1 cellular context compared by ENCODE assay signal in the genomic region with DNA sequence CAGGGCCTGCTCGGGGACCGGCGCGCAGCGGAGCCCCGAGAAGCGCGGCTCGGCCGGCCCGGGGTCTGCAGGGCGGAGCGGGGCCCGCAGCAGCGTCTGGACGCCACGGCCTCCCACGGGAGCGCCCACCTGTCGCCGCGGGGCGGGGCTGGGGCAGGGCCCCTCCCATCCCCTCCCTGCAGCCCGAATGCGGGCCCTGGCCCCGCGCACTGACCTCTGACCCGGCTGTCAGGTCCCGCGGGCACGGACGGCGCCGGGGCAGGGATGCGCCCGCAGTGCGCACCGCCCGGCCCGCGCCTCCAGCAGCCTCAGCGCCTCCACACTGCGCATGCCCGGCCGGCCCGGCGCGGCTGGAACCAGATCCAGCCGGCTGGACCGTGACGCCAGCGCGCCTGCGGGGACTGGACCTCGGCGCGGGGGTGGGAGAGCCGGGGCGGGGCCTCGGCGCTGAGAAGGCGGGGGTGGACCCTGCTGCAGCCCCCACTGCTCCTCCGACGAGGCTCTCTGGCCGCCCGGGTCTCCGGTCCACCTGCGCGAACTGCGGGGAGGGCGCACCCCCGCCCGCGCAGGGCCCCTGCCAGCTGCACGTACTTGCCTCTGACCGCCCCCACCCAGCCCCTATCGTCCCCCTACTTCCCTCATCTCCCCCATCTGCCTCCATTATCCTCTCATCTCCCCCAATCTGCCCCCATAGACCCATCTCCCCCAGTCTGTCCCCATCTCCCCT.
TF ChIP-seq lines count a peak whose summit lies in the region.

No MANE protein-coding gene starts in this region.

TF ChIP-seq in K562, 482 proteins besides CTCF, POLR2A, EP300 and RAD21 (continued from another document):
- TF ChIP-seq, protein P1, sequence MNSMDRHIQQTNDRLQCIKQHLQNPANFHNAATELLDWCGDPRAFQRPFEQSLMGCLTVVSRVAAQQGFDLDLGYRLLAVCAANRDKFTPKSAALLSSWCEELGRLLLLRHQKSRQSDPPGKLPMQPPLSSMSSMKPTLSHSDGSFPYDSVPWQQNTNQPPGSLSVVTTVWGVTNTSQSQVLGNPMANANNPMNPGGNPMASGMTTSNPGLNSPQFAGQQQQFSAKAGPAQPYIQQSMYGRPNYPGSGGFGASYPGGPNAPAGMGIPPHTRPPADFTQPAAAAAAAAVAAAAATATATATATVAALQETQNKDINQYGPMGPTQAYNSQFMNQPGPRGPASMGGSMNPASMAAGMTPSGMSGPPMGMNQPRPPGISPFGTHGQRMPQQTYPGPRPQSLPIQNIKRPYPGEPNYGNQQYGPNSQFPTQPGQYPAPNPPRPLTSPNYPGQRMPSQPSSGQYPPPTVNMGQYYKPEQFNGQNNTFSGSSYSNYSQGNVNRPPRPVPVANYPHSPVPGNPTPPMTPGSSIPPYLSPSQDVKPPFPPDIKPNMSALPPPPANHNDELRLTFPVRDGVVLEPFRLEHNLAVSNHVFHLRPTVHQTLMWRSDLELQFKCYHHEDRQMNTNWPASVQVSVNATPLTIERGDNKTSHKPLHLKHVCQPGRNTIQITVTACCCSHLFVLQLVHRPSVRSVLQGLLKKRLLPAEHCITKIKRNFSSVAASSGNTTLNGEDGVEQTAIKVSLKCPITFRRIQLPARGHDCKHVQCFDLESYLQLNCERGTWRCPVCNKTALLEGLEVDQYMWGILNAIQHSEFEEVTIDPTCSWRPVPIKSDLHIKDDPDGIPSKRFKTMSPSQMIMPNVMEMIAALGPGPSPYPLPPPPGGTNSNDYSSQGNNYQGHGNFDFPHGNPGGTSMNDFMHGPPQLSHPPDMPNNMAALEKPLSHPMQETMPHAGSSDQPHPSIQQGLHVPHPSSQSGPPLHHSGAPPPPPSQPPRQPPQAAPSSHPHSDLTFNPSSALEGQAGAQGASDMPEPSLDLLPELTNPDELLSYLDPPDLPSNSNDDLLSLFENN (IDR thresholded peaks at IDR 0.05; ENCODE audit: low read depth in 2 of 2, low read length in 2 of 2) = no peak
- TF ChIP-seq MEIS2 (IDR thresholded peaks at IDR 0.05; ENCODE audit: partially characterized antibody) = peak; percentile 77
- peak; percentile 61; the same call in 1 of the 2 replicates for TF ChIP-seq SP1 (CRISPR knock-in tag; IDR thresholded peaks at IDR 0.05)
- TF ChIP-seq KDM4B (IDR thresholded peaks at IDR 0.05; ENCODE audit: borderline replicate concordance in 2 of 2, low read depth in 1 of 2) = no peak
- TF ChIP-seq, protein P2, sequence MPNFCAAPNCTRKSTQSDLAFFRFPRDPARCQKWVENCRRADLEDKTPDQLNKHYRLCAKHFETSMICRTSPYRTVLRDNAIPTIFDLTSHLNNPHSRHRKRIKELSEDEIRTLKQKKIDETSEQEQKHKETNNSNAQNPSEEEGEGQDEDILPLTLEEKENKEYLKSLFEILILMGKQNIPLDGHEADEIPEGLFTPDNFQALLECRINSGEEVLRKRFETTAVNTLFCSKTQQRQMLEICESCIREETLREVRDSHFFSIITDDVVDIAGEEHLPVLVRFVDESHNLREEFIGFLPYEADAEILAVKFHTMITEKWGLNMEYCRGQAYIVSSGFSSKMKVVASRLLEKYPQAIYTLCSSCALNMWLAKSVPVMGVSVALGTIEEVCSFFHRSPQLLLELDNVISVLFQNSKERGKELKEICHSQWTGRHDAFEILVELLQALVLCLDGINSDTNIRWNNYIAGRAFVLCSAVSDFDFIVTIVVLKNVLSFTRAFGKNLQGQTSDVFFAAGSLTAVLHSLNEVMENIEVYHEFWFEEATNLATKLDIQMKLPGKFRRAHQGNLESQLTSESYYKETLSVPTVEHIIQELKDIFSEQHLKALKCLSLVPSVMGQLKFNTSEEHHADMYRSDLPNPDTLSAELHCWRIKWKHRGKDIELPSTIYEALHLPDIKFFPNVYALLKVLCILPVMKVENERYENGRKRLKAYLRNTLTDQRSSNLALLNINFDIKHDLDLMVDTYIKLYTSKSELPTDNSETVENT (CRISPR knock-in tag; IDR thresholded peaks at IDR 0.05) = peak; percentile 65; the same call in 1 of the 2 replicates
- no peak for TF ChIP-seq STAG1 (CRISPR knock-in tag; IDR thresholded peaks at IDR 0.05; ENCODE audit: borderline replicate concordance)
- no peak for TF ChIP-seq ZNF830 (CRISPR knock-in tag; IDR thresholded peaks at IDR 0.05)
- TF ChIP-seq, protein P3, sequence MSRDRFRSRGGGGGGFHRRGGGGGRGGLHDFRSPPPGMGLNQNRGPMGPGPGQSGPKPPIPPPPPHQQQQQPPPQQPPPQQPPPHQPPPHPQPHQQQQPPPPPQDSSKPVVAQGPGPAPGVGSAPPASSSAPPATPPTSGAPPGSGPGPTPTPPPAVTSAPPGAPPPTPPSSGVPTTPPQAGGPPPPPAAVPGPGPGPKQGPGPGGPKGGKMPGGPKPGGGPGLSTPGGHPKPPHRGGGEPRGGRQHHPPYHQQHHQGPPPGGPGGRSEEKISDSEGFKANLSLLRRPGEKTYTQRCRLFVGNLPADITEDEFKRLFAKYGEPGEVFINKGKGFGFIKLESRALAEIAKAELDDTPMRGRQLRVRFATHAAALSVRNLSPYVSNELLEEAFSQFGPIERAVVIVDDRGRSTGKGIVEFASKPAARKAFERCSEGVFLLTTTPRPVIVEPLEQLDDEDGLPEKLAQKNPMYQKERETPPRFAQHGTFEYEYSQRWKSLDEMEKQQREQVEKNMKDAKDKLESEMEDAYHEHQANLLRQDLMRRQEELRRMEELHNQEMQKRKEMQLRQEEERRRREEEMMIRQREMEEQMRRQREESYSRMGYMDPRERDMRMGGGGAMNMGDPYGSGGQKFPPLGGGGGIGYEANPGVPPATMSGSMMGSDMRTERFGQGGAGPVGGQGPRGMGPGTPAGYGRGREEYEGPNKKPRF (IDR thresholded peaks at IDR 0.05; ENCODE audit: low read depth, low read length) = no peak
- no peak for TF ChIP-seq ELF1 (tag; IDR thresholded peaks at IDR 0.05)
- peak; percentile 84 for TF ChIP-seq RB1 (IDR thresholded peaks at IDR 0.05; ENCODE audit: low read depth)
- TF ChIP-seq, protein P4, sequence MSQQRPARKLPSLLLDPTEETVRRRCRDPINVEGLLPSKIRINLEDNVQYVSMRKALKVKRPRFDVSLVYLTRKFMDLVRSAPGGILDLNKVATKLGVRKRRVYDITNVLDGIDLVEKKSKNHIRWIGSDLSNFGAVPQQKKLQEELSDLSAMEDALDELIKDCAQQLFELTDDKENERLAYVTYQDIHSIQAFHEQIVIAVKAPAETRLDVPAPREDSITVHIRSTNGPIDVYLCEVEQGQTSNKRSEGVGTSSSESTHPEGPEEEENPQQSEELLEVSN (IDR thresholded peaks at IDR 0.05; ENCODE audit: borderline replicate concordance in 1 of 2, extremely low read depth in 1 of 2, insufficient read depth in 1 of 2, insufficient read length in 1 of 2, low read depth in 1 of 2, low read length in 1 of 2, poor library complexity in 1 of 2, severe bottlenecking in 1 of 2) = peak; percentile 5 to 88
- no peak for TF ChIP-seq FIP1L1 (IDR thresholded peaks at IDR 0.05; ENCODE audit: low read depth, low read length, poor library complexity, severe bottlenecking)
- no peak for TF ChIP-seq NR2C1 (IDR thresholded peaks at IDR 0.05)
- TF ChIP-seq NR2C1 (tag; IDR thresholded peaks at IDR 0.05) = no peak
- TF ChIP-seq ZNF324 (CRISPR knock-in tag; IDR thresholded peaks at IDR 0.05) = no peak
- TF ChIP-seq, protein P5, sequence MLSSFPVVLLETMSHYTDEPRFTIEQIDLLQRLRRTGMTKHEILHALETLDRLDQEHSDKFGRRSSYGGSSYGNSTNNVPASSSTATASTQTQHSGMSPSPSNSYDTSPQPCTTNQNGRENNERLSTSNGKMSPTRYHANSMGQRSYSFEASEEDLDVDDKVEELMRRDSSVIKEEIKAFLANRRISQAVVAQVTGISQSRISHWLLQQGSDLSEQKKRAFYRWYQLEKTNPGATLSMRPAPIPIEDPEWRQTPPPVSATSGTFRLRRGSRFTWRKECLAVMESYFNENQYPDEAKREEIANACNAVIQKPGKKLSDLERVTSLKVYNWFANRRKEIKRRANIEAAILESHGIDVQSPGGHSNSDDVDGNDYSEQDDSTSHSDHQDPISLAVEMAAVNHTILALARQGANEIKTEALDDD (IDR thresholded peaks at IDR 0.05) = no peak
- TF ChIP-seq NR3C1 (CRISPR knock-in tag; IDR thresholded peaks at IDR 0.05) = 0 out of 2 replicates have a peak, but pooled peaks have one; percentile 55
- TF ChIP-seq KLF1 (tag; IDR thresholded peaks at IDR 0.05) = no peak
- TF ChIP-seq ZBTB1 (CRISPR knock-in tag; IDR thresholded peaks at IDR 0.05; ENCODE audit: borderline replicate concordance, low read depth) = 0 out of 2 replicates have a peak, but pooled peaks have one; percentile 64
- peak; percentile 64 for TF ChIP-seq ATF7 (IDR thresholded peaks at IDR 0.05)
- TF ChIP-seq GABPA (tag; conservative IDR thresholded peaks at IDR 0.05; ENCODE audit: low read depth) = no peak
- no peak for TF ChIP-seq ZNF174 (CRISPR knock-in tag; IDR thresholded peaks at IDR 0.05)
- TF ChIP-seq CREB1 (IDR thresholded peaks at IDR 0.05) = 0 out of 2 replicates have a peak, but pooled peaks have one; percentile 38
- peak; percentile 55; the same call in 1 of the 2 replicates for TF ChIP-seq CREB1 (CRISPR knock-in tag; IDR thresholded peaks at IDR 0.05)
- no peak for TF ChIP-seq ZNF75A (CRISPR knock-in tag; IDR thresholded peaks at IDR 0.05)
- no peak for TF ChIP-seq POLR3G (IDR thresholded peaks at IDR 0.05; ENCODE audit: extremely low read depth, insufficient read length, insufficient replicate concordance)
- no peak for TF ChIP-seq ZC3H11A (IDR thresholded peaks at IDR 0.05; ENCODE audit: low read depth, low read length)
- TF ChIP-seq RBM39 (optimal IDR thresholded peaks at IDR 0.05; ENCODE audit: low read depth, low read length) = no peak
- no peak for TF ChIP-seq MTF1 (CRISPR knock-in tag; IDR thresholded peaks at IDR 0.05; ENCODE audit: borderline replicate concordance)
- TF ChIP-seq RFX7 (CRISPR knock-in tag; IDR thresholded peaks at IDR 0.05) = no peak
- peak; percentile 34 for TF ChIP-seq HMGN3 (IDR thresholded peaks at IDR 0.05; ENCODE audit: borderline replicate concordance, extremely low read depth, insufficient read length, low read depth, low read length)
- no peak for TF ChIP-seq JUN (IDR thresholded peaks at IDR 0.05; ENCODE audit: borderline replicate concordance, low read depth, low read length)
- TF ChIP-seq JUN (CRISPR knock-in tag; IDR thresholded peaks at IDR 0.05; ENCODE audit: borderline replicate concordance) = no peak
- no peak for TF ChIP-seq SIRT6 (IDR thresholded peaks at IDR 0.05; ENCODE audit: low read depth, low read length)
- TF ChIP-seq SRSF3 (IDR thresholded peaks at IDR 0.05; ENCODE audit: insufficient read depth, low read length) = no peak
